Comparison of ENCODE assay signal across 1 cellular context in the genomic region with DNA sequence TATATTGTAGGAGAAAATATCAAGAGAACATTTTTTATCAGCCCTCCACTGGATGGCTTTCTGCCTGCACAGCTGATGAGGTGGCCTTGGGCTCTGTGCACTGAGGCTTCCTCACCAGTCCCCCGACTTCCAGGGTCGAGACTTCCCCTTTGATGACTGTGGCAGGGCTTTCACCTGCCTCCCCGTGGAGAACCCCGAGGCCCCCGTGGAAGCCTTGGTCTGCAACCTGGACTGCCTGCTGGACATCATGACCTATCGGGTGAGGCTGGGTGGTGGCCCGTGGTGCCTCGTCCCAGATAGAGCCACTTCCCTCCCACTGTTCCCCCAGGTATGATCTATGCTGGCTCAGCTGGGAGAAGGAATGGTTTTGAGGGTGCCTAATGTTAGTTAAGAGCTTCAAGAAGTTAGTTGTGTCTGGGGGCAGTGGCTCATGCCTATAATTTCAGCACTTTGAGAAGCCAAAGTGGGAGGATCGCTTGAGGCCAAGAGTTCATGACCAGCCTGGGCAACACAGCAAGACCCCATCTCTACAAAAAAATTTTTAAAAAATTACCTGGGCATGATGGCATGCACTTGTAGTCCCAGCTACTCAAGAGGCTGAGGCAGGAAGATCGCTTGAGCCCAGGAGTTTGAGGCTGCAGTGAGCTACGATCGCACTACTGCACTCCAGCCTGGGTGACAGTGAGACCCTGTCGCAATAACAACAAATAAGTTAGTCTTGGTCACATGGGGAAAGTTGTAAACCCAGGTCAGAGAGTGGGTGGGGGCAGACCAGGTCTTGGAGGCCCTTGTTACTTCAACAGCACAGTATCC.
TF ChIP-seq lines count a peak whose summit lies in the region.

No MANE protein-coding gene starts in this region.

TF ChIP-seq in HepG2, 621 proteins besides CTCF, POLR2A, EP300 and RAD21:
- TF ChIP-seq ZNF431 (CRISPR knock-in tag; IDR thresholded peaks at IDR 0.05; ENCODE audit: borderline replicate concordance, low read depth) = no peak
- peak; percentile 89 for TF ChIP-seq ZNF121 (CRISPR knock-in tag; IDR thresholded peaks at IDR 0.05)
- TF ChIP-seq CEBPG (CRISPR knock-in tag; IDR thresholded peaks at IDR 0.05) = peak; percentile 34; the same call in 1 of the 2 replicates
- TF ChIP-seq ZNF841 (CRISPR knock-in tag; IDR thresholded peaks at IDR 0.05; ENCODE audit: borderline replicate concordance) = no peak
- TF ChIP-seq CEBPB (IDR thresholded peaks at IDR 0.05; ENCODE audit: borderline replicate concordance, low read depth, low read length) = peak; percentile 78; the same call in 1 of the 2 replicates
- TF ChIP-seq, protein P1, sequence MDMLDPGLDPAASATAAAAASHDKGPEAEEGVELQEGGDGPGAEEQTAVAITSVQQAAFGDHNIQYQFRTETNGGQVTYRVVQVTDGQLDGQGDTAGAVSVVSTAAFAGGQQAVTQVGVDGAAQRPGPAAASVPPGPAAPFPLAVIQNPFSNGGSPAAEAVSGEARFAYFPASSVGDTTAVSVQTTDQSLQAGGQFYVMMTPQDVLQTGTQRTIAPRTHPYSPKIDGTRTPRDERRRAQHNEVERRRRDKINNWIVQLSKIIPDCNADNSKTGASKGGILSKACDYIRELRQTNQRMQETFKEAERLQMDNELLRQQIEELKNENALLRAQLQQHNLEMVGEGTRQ (IDR thresholded peaks at IDR 0.05; ENCODE audit: low read depth, low read length) = no peak
- TF ChIP-seq, protein P1 (CRISPR knock-in tag; IDR thresholded peaks at IDR 0.05; ENCODE audit: borderline replicate concordance) = peak; percentile 51; the same call in 1 of the 2 replicates
